ENCODE assay signal across 9 cellular contexts in the genomic region with DNA sequence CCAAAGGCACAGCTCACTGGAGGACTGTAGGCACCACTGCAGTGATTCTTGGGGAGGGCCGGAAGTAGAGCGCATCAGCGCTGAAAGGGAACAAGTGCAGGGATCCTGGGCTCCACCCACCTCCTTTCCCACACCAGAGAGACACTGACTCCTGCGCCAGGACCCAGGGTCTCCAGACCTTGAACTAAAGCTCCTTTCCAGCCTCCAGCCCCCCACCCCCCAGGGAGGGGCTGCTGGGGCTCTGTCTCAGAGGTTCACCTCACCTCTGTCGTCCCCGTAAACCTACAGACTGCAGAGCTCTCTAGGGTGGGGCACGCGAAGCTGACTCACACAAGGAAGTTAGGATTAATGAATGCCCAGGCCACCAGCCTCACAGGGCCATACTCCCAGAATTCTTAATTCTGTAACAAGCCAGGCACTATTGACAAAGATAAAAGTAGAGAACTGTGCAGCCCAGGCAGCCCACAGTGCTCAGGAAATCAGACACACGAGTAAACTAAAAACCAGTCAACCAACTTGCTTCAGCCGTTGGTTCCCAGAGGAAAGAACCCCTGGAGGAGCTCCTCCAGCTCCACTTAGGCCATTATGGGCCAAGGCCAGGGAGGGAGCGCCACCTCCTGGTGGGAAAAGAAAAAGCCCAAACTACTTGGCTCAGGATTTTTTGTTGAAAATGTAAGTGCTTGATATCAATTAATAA. TPM values are rescaled to one million over a fixed set of nuclear protein-coding genes. Genes with fewer than 3 reads are reported as not detected.
A peak's percentile ranks its signal among the peaks of the same experiment; 100 is the strongest.
DNase-seq lines count a peak whose midpoint lies in the region; ATAC-seq and TF ChIP-seq lines count a peak whose summit lies in the region.
"Had no signal": no experiment of that assay in that cellular context is flagged by ENCODE, and none has a peak within 500 bp of the region (broad histone marks: within the 10 kb centered on the region; RNA-seq: fewer than 3 reads in every experiment).

No MANE protein-coding gene starts in this region.

- peak overlapping the region; percentile 85 for H2AFZ ChIP-seq in IMR-90 (replicated peaks; ENCODE audit: low read length, poor library complexity)

- no peak overlapping the region for H2BK120ac ChIP-seq in IMR-90 (ENCODE audit: low read depth, low read length)

- H3K18ac ChIP-seq in IMR-90 (ENCODE audit: low read depth, low read length): no peak overlapping the region

- ATAC-seq in IMR-90 (ENCODE audit: low read depth): peak; percentile 94
- ATAC-seq in gastroesophageal sphincter: peak; percentile 57
- no peak for ATAC-seq in HG03139 (IDR thresholded peaks at IDR 0.05; ENCODE audit: unreplicated experiment)

- peak overlapping the region in 1 of 2 experiments; percentile 71; a peak in 1 of 4 replicates for H4K8ac ChIP-seq in IMR-90 (ENCODE audit: low read depth in 2 of 2, low read length in 2 of 2)

- TF ChIP-seq POLR2A in IMR-90 (IDR thresholded peaks at IDR 0.05; ENCODE audit: low read depth, low read length) (peak; percentile 70), gastroesophageal sphincter (IDR thresholded peaks at IDR 0.05) (no peak)

- POLR2A ChIA-PET in IMR-90 (lab: Charles Lee; ENCODE audit: unreplicated experiment): no interaction called here
- POLR2A ChIA-PET in RWPE1 (lab: Yijun Ruan, JAX; ENCODE audit: low non-redundant PET): no interaction called here

- H3K4me1 ChIP-seq in IMR-90 (ENCODE audit: control insufficient read depth, insufficient read depth, low read length) (no peaks in the 10 kb centered on the region), gastroesophageal sphincter (no peaks in the 10 kb centered on the region)

- no peaks in the 10 kb centered on the region for H3K9me3 Mint-ChIP-seq in osteocyte (ENCODE audit: unreplicated experiment)
- H3K9me3 Mint-ChIP-seq: dendritic cell treated with granulocyte-macrophage colony-stimulating factor and Interleukin-4, amounts not matched to agents 40 ng/mL and 50 ng/mL, for 4 days had no signal

- H4K91ac ChIP-seq in IMR-90 (ENCODE audit: insufficient read depth, low read depth, low read length): no peak overlapping the region

- no peaks in the 10 kb centered on the region for H4K20me1 ChIP-seq in IMR-90 (ENCODE audit: insufficient read depth, low read length)

- dilution Hi-C loops in IMR-90 (cut with HindIII; ENCODE audit: low sequenced_read_pairs, unreplicated experiment): no loop called here

- no peak overlapping the region for H4K5ac ChIP-seq in IMR-90 (ENCODE audit: low read depth, low read length)

- peak overlapping the region; percentile 23 for H2AK9ac ChIP-seq in IMR-90 (replicated peaks; ENCODE audit: low read depth, low read length, poor library complexity)

- CTCF ChIA-PET in IMR-90 (lab: Yijun Ruan, JAX): interaction anchor here (0.5 to 2.1 kb wide), 15 partner anchors 9 to 546 kb away, joined by 3 to 19 read pairs (median 4); no protein-coding TSS in a partner anchor
- CTCF ChIA-PET in RWPE1 (lab: Yijun Ruan, JAX): interaction anchor here (0.6 to 1.2 kb wide), 9 partner anchors 9 to 1790 kb away, joined by 3 to 6 read pairs (median 3); no protein-coding TSS in a partner anchor

- H2BK15ac ChIP-seq in IMR-90 (ENCODE audit: low read depth, low read length): no peak overlapping the region

- TF ChIP-seq EP300 in gastroesophageal sphincter (IDR thresholded peaks at IDR 0.05): no peak

- H3K9me3 ChIP-seq in IMR-90 (ENCODE audit: control insufficient read depth, insufficient read depth, low read length): no peaks in the 10 kb centered on the region
- H3K9me3 ChIP-seq in gastroesophageal sphincter: no peaks in the 10 kb centered on the region

- DNase-seq in DMS 273 (lab: John Stamatoyannopoulos, UW; ENCODE audit: unreplicated experiment): peak; percentile 90
- peak; percentile 70 for DNase-seq in IMR-90
- DNase-seq in RWPE1 (ENCODE audit: low spot score): peak; percentile 52
- peak; percentile 28 for DNase-seq in activated gamma-delta T cell treated with anti-CD3 and anti-CD28 coated beads, Interleukin-2, amount 50 U/mL, for 16 hours (ENCODE audit: low read depth)
- no peak for DNase-seq in osteocyte (ENCODE audit: extremely low spot score, unreplicated experiment)
- peak; percentile 60 for DNase-seq in ureter (ENCODE audit: low spot score)

- peaks cover 3% of the 10 kb centered on the region for H3K27me3 Mint-ChIP-seq in osteocyte (ENCODE audit: unreplicated experiment)
- H3K27me3 Mint-ChIP-seq: dendritic cell treated with granulocyte-macrophage colony-stimulating factor and Interleukin-4, amounts not matched to agents 40 ng/mL and 50 ng/mL, for 4 days had no signal

- TF ChIP-seq RAD21 in IMR-90 (IDR thresholded peaks at IDR 0.05; ENCODE audit: low read length): peak; percentile 100

- BruUV-seq in IMR-90 (replicated peaks; lab: Mats Ljungman, UMichigan): no TSS peak

- no peak overlapping the region for H3K14ac ChIP-seq in IMR-90 (replicated peaks; ENCODE audit: low read depth, low read length)

- no peaks in the 10 kb centered on the region for H3K4me1 Mint-ChIP-seq in osteocyte (ENCODE audit: unreplicated experiment)

- H2BK20ac ChIP-seq in IMR-90 (ENCODE audit: low read depth, low read length): no peak overlapping the region

- H3K4me2 ChIP-seq in IMR-90 (ENCODE audit: low read depth, low read length): no peak overlapping the region

- H3K36me3 ChIP-seq in IMR-90 (ENCODE audit: control insufficient read depth, insufficient read depth, low read length) (no peaks in the 10 kb centered on the region), gastroesophageal sphincter (no peaks in the 10 kb centered on the region)

- in situ Hi-C loops in IMR-90 (cut with MboI; ENCODE audit: low sequenced_read_pairs): loop anchor here (5.0 kb wide), 1 partner anchor 346 kb away; no protein-coding TSS in a partner anchor

- no peaks in the 10 kb centered on the region for H3K79me1 ChIP-seq in IMR-90 (ENCODE audit: low read depth in 1 of 2, low read length in 2 of 2)

- H3K56ac ChIP-seq in IMR-90 (ENCODE audit: extremely low read depth, insufficient read depth, low read length): no peak overlapping the region

- no peak overlapping the region for H3K4ac ChIP-seq in IMR-90 (ENCODE audit: low read depth, low read length)

- H3K36me3 Mint-ChIP-seq in osteocyte (ENCODE audit: unreplicated experiment): no peaks in the 10 kb centered on the region

- H3K27ac ChIP-seq in IMR-90 (ENCODE audit: insufficient read depth, low read length) (no peak overlapping the region), RWPE1 (peak overlapping the region; percentile 21), gastroesophageal sphincter (no peak overlapping the region)

- H3K9me1 ChIP-seq in IMR-90 (ENCODE audit: insufficient read depth, low read length): no peaks in the 10 kb centered on the region

- H3K9ac ChIP-seq in IMR-90 (ENCODE audit: low read depth, low read length): no peak overlapping the region

- TF ChIP-seq CTCF in IMR-90 (conservative IDR thresholded peaks at IDR 0.05; ENCODE audit: low read depth, low read length): peak; percentile 99
- peak; percentile 85 for TF ChIP-seq CTCF in RWPE1 (conservative IDR thresholded peaks at IDR 0.05; ENCODE audit: low read depth)
- TF ChIP-seq CTCF in gastroesophageal sphincter (IDR thresholded peaks at IDR 0.05): peak in 3 of 4 experiments; percentile 79 to 87 (median 82)
- TF ChIP-seq CTCF in osteocyte (IDR thresholded peaks at IDR 0.05): peak; percentile 95

- H2AK5ac ChIP-seq in IMR-90 (ENCODE audit: low read depth, low read length): no peak overlapping the region

- no peak overlapping the region for H3K27ac Mint-ChIP-seq in osteocyte (ENCODE audit: unreplicated experiment)
- H3K27ac Mint-ChIP-seq: dendritic cell treated with granulocyte-macrophage colony-stimulating factor and Interleukin-4, amounts not matched to agents 40 ng/mL and 50 ng/mL, for 4 days had no signal

- no CpG with 5 or more reads among the region's 11 CpGs for WGBS in IMR-90 (ENCODE audit: extremely low coverage in 2 of 2, insufficient read length in 1 of 2), 2 experiments
- 0% methylated on average over 1 to 2 of the region's 11 CpGs for WGBS in gastroesophageal sphincter (ENCODE audit: low coverage in 1 of 2), 2 donors

- H3K23ac ChIP-seq in IMR-90 (ENCODE audit: low read depth, low read length): no peak overlapping the region

- H3K4me3 ChIP-seq in IMR-90 (ENCODE audit: insufficient read depth, low read depth, low read length) (no peak overlapping the region), gastroesophageal sphincter (no peak overlapping the region)

- intact Hi-C loops in IMR-90 (cut with micrococcal nuclease): loop anchor here (1.0 to 5.0 kb wide), 5 partner anchors 46 to 348 kb away; a partner anchor contains a TSS

- no peak overlapping the region for H3K4me3 Mint-ChIP-seq in osteocyte (ENCODE audit: unreplicated experiment)
- H3K4me3 Mint-ChIP-seq: dendritic cell treated with granulocyte-macrophage colony-stimulating factor and Interleukin-4, amounts not matched to agents 40 ng/mL and 50 ng/mL, for 4 days had no signal

- H2BK5ac ChIP-seq in IMR-90 (ENCODE audit: low read depth, low read length, poor library complexity, severe bottlenecking): no peak overlapping the region

- peaks cover 17% of the 10 kb centered on the region for H3K27me3 ChIP-seq in IMR-90 (ENCODE audit: control insufficient read depth, insufficient read depth, low read length)
- no peaks in the 10 kb centered on the region for H3K27me3 ChIP-seq in gastroesophageal sphincter

TF ChIP-seq in IMR-90, 13 proteins besides CTCF, POLR2A, EP300 and RAD21:
- TF ChIP-seq FOS (IDR thresholded peaks at IDR 0.05; ENCODE audit: low read depth, low read length): no peak
- no peak for TF ChIP-seq NFE2L2 (IDR thresholded peaks at IDR 0.05; ENCODE audit: low read depth, low read length)
- TF ChIP-seq, protein P1, sequence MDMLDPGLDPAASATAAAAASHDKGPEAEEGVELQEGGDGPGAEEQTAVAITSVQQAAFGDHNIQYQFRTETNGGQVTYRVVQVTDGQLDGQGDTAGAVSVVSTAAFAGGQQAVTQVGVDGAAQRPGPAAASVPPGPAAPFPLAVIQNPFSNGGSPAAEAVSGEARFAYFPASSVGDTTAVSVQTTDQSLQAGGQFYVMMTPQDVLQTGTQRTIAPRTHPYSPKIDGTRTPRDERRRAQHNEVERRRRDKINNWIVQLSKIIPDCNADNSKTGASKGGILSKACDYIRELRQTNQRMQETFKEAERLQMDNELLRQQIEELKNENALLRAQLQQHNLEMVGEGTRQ (IDR thresholded peaks at IDR 0.05; ENCODE audit: low read depth, low read length): no peak
- no peak for TF ChIP-seq MAFK (IDR thresholded peaks at IDR 0.05; ENCODE audit: low read depth, low read length)
- no peak for TF ChIP-seq RFX5 (IDR thresholded peaks at IDR 0.05; ENCODE audit: low read depth, low read length)
- TF ChIP-seq SMC3 (IDR thresholded peaks at IDR 0.05; ENCODE audit: low read depth, low read length): peak; percentile 98

RNA-seq across cellular contexts. Expression of a gene that starts 45.1 kb away (rescaled TPM):
- total RNA-seq in IMR-90 (2012; rRNA removed): 61.5 and 71.7 TPM in 2 replicates
- 19.0 and 24.4 TPM in 2 replicates for polyA plus RNA-seq in IMR-90 (2012; rRNA removed)
- 6.5 and 12.8 TPM in 2 replicates for polyA plus RNA-seq in IMR-90 (2012; cell fraction: cytosol; rRNA removed)
- polyA plus RNA-seq in IMR-90 (2012; cell fraction: nucleus; rRNA removed; ENCODE audit: low replicate concordance): 2.4 and 15.0 TPM in 2 replicates
- 10 to 100 TPM; 62.3 to 92.3 (median 81.9) TPM for total RNA-seq in gastroesophageal sphincter
- total RNA-seq in osteocyte: 57.0 and 57.7 TPM in 2 replicates
- total RNA-seq in ureter: 21.3 TPM
